Comparison of ENCODE assay signal across 14 cellular contexts in the genomic region with DNA sequence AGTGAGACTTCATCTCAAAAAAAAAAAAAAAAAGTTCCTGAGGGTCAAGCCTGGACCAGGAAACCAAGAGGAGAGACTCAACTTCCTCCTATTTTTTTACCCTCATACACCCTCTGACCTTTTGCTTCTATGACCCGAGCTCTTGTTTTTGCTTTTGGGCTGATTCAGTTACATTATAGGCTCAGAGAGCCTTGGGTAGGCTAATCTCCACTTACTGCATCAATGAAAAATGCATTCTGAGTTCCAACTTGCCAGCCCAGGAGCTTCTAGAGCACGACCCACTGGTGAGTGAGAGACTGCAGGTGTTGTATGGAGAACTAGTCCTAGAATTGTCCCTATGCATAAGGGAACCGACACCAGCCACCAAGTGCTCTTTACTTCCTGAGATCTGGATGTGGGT.
A peak's percentile ranks its signal among the peaks of the same experiment; 100 is the strongest.
DNase-seq lines count a peak whose midpoint lies in the region; ATAC-seq and TF ChIP-seq lines count a peak whose summit lies in the region.
"Had no signal": no experiment of that assay in that cellular context is flagged by ENCODE, and none has a peak within 500 bp of the region (broad histone marks: within the 10 kb centered on the region; RNA-seq: fewer than 3 reads in every experiment).

No MANE protein-coding gene starts in this region.

- H3K27ac ChIP-seq in lower lobe of right lung = peak overlapping the region; percentile 73
- peak overlapping the region in 3 of 4 donors; percentile 62 to 79 (median 65) for H3K27ac ChIP-seq in upper lobe of left lung
- H3K27ac ChIP-seq: A549 had no signal

- H3K9me3 ChIP-seq in lower lobe of right lung = no peaks in the 10 kb centered on the region
- H3K9me3 ChIP-seq in upper lobe of left lung = no peaks in the 10 kb centered on the region
- H3K9me3 ChIP-seq: A549, body of pancreas had no signal

- peak overlapping the region; percentile 8 for H3K27ac Mint-ChIP-seq in activated CD8-positive, alpha-beta T cell treated with anti-CD3 and anti-CD28 coated beads for 36 hours
- H3K27ac Mint-ChIP-seq in activated CD8-positive, alpha-beta T cell treated with anti-CD3 and anti-CD28 coated beads, Interleukin-2, amount 10 ng/mL, durations not matched to agents 7 days and 5 days = no peak overlapping the region

- peaks cover 43% of the 10 kb centered on the region for H3K4me1 Mint-ChIP-seq in activated CD8-positive, alpha-beta T cell treated with anti-CD3 and anti-CD28 coated beads for 36 hours (ENCODE audit: low read depth)
- H3K4me1 Mint-ChIP-seq in activated CD8-positive, alpha-beta T cell treated with anti-CD3 and anti-CD28 coated beads, Interleukin-2, amount 10 ng/mL, durations not matched to agents 7 days and 5 days (ENCODE audit: low read depth) = peaks cover 56% of the 10 kb centered on the region

- no peaks in the 10 kb centered on the region for H3K27me3 Mint-ChIP-seq in activated CD8-positive, alpha-beta T cell treated with anti-CD3 and anti-CD28 coated beads for 36 hours
- H3K27me3 Mint-ChIP-seq in activated CD8-positive, alpha-beta T cell treated with anti-CD3 and anti-CD28 coated beads, Interleukin-2, amount 10 ng/mL, durations not matched to agents 7 days and 5 days (ENCODE audit: low read depth) = no peaks in the 10 kb centered on the region

- POLR2A ChIA-PET in activated CD8-positive, alpha-beta T cell treated with anti-CD3 and anti-CD28 coated beads for 36 hours (lab: Charles Lee) = interaction anchor here (1.2 kb wide), 1 partner anchor 78 kb away, joined by 3 read pairs; no protein-coding TSS in a partner anchor
- POLR2A ChIA-PET in activated CD8-positive, alpha-beta T cell treated with anti-CD3 and anti-CD28 coated beads, Interleukin-2, amount 10 ng/mL, durations not matched to agents 7 days and 5 days (lab: Charles Lee) = no interaction called here

- no peak for DNase-seq in activated CD8-positive, alpha-beta T cell treated with anti-CD3 and anti-CD28 coated beads for 36 hours
- DNase-seq in activated CD8-positive, alpha-beta T cell treated with anti-CD3 and anti-CD28 coated beads, Interleukin-2, amount 10 ng/mL, durations not matched to agents 7 days and 5 days = no peak
- DNase-seq in choroid plexus epithelial cell (ENCODE audit: low read depth) (peak; percentile 79), lower lobe of right lung (no peak), upper lobe of left lung (no peak), activated T-cell treated with anti-CD3 and anti-CD28 coated beads for 4 hours (no peak)
- no peak for DNase-seq in activated CD4-positive, alpha-beta T cell treated with anti-CD3 and anti-CD28 coated beads, Interleukin-2, amount 50 U/mL, for 4 hours
- DNase-seq: body of pancreas, GDM1, midbrain, NCI-H774, T-helper 1 cell had no signal

- intact Hi-C loops in activated CD8-positive, alpha-beta T cell treated with anti-CD3 and anti-CD28 coated beads for 36 hours (cut with micrococcal nuclease) = no loop called here
- intact Hi-C loops in lower lobe of right lung (cut with DNase I) = no loop called here

- peaks cover 11% of the 10 kb centered on the region for H3K36me3 Mint-ChIP-seq in activated CD8-positive, alpha-beta T cell treated with anti-CD3 and anti-CD28 coated beads for 36 hours (ENCODE audit: low read depth)
- H3K36me3 Mint-ChIP-seq in activated CD8-positive, alpha-beta T cell treated with anti-CD3 and anti-CD28 coated beads, Interleukin-2, amount 10 ng/mL, durations not matched to agents 7 days and 5 days (ENCODE audit: low read depth) = peaks cover 29% of the 10 kb centered on the region

- H3K4me3 ChIP-seq in choroid plexus epithelial cell (ENCODE audit: low read depth, low read length) (no peak overlapping the region), lower lobe of right lung (no peak overlapping the region), upper lobe of left lung (no peak overlapping the region)
- H3K4me3 ChIP-seq: A549, body of pancreas had no signal

- no peaks in the 10 kb centered on the region for H3K27me3 ChIP-seq in lower lobe of right lung (ENCODE audit: low read depth)
- no peaks in the 10 kb centered on the region for H3K27me3 ChIP-seq in upper lobe of left lung
- H3K27me3 ChIP-seq: body of pancreas had no signal

- H3K4me3 Mint-ChIP-seq in activated CD8-positive, alpha-beta T cell treated with anti-CD3 and anti-CD28 coated beads for 36 hours = no peak overlapping the region
- no peak overlapping the region for H3K4me3 Mint-ChIP-seq in activated CD8-positive, alpha-beta T cell treated with anti-CD3 and anti-CD28 coated beads, Interleukin-2, amount 10 ng/mL, durations not matched to agents 7 days and 5 days

- no peak for TF ChIP-seq EP300 in upper lobe of left lung (IDR thresholded peaks at IDR 0.05)

- TF ChIP-seq POLR2A in upper lobe of left lung (IDR thresholded peaks at IDR 0.05) = no peak

- peaks cover 63% of the 10 kb centered on the region for H3K4me1 ChIP-seq in lower lobe of right lung
- H3K4me1 ChIP-seq in upper lobe of left lung = peaks cover 22 to 44% (median 41%) of the 10 kb centered on the region in 4 donors

- H3K36me3 ChIP-seq in lower lobe of right lung (peaks cover 4% of the 10 kb centered on the region), upper lobe of left lung (no peaks in the 10 kb centered on the region)

- peaks cover 4% of the 10 kb centered on the region for H3K9me3 Mint-ChIP-seq in activated CD8-positive, alpha-beta T cell treated with anti-CD3 and anti-CD28 coated beads for 36 hours
- H3K9me3 Mint-ChIP-seq in activated CD8-positive, alpha-beta T cell treated with anti-CD3 and anti-CD28 coated beads, Interleukin-2, amount 10 ng/mL, durations not matched to agents 7 days and 5 days (ENCODE audit: insufficient read depth) = peaks cover 11% of the 10 kb centered on the region

- TF ChIP-seq CTCF in activated CD8-positive, alpha-beta T cell treated with anti-CD3 and anti-CD28 coated beads for 36 hours (IDR thresholded peaks at IDR 0.05) = no peak
- TF ChIP-seq CTCF in choroid plexus epithelial cell (conservative IDR thresholded peaks at IDR 0.05; ENCODE audit: low read depth, low read length) = peak; percentile 5
- no peak for TF ChIP-seq CTCF in lower lobe of right lung (IDR thresholded peaks at IDR 0.05)
- TF ChIP-seq CTCF in upper lobe of left lung (IDR thresholded peaks at IDR 0.05) = no peak

- CTCF ChIA-PET in activated CD8-positive, alpha-beta T cell treated with anti-CD3 and anti-CD28 coated beads for 36 hours (lab: Charles Lee) = interaction anchor here (1.2 to 3.2 kb wide), 3 partner anchors 10 to 132 kb away, joined by 3 to 7 read pairs (median 3); no protein-coding TSS in a partner anchor
- CTCF ChIA-PET in activated CD8-positive, alpha-beta T cell treated with anti-CD3 and anti-CD28 coated beads, Interleukin-2, amount 10 ng/mL, durations not matched to agents 7 days and 5 days (lab: Charles Lee) = interaction anchor here (0.7 to 1.7 kb wide), 2 partner anchors 19 to 177 kb away, joined by 3 read pairs; no protein-coding TSS in a partner anchor

- no peak for ATAC-seq in activated CD8-positive, alpha-beta T cell treated with anti-CD3 and anti-CD28 coated beads for 36 hours
- ATAC-seq in activated CD8-positive, alpha-beta T cell treated with anti-CD3 and anti-CD28 coated beads, Interleukin-2, amount 10 ng/mL, durations not matched to agents 7 days and 5 days = no peak
- no peak for ATAC-seq in lower lobe of right lung
- peak in 1 of 2 donors; percentile 2 for ATAC-seq in upper lobe of left lung (ENCODE audit: low FRiP score in 2 of 2)
- no peak for ATAC-seq in GM19452 (IDR thresholded peaks at IDR 0.05; ENCODE audit: unreplicated experiment)
- ATAC-seq: A549 had no signal

- WGBS in upper lobe of left lung, 2 donors = 66 to 75% methylated on average over 3 of the region's 3 CpGs
